13 cellular contexts compared by ENCODE assay signal in genomic region chr22:23243859-23244689, GRCh38.
DNase-seq lines count a peak whose midpoint lies in the region; ATAC-seq and TF ChIP-seq lines count a peak whose summit lies in the region.
"Had no signal": no experiment of that assay in that cellular context is flagged by ENCODE, and none has a peak within 500 bp of the region (broad histone marks: within the 10 kb centered on the region; RNA-seq: fewer than 3 reads in every experiment).

No MANE protein-coding gene starts in this region.

- DNase-seq in activated T-cell treated with anti-CD3 and anti-CD28 coated beads, Interleukin-2, amount 50 U/mL, for 72 hours, result no peak
- DNase-seq in activated T-cell treated with anti-CD3 and anti-CD28 coated beads for 4 hours, result no peak
- DNase-seq in T-helper 17 cell, result no peak
- DNase-seq in endothelial cell (ENCODE audit: low spot score), result no peak
- DNase-seq in stimulated activated effector memory CD8-positive, alpha-beta T cell treated with anti-CD3 and anti-CD28 coated beads, Interleukin-12 subunit alpha, Interleukin-12 subunit beta, amount 100 ng/mL, for 72 hours (ENCODE audit: low spot score in 2 of 2), result no peak
- no peak for DNase-seq in activated CD4-positive, CD25-positive, alpha-beta regulatory T cell treated with anti-CD3 and anti-CD28 coated beads, Interleukin-2, amount 50 U/mL, for 72 hours
- DNase-seq: cortex of kidney; DMS79 treated with DMSO at 0.1 percent for 48 hours; MM.1S; NCI-H2171; NK-92 treated with Interleukin-12 subunit alpha and Interleukin-12 subunit beta, amount 100 ng/mL, for 24 hours had no signal

- peak overlapping the region; percentile 83 for H3K27ac Mint-ChIP-seq in activated T-cell treated with anti-CD3 and anti-CD28 coated beads, Interleukin-2, amount 50 U/mL, for 72 hours
- H3K27ac Mint-ChIP-seq in T-helper 17 cell (peak overlapping the region; percentile 100), endothelial cell (ENCODE audit: unreplicated experiment) (peak overlapping the region; percentile 20)
- H3K27ac Mint-ChIP-seq in stimulated activated effector memory CD8-positive, alpha-beta T cell treated with anti-CD3 and anti-CD28 coated beads, Interleukin-12 subunit alpha, Interleukin-12 subunit beta, amount 100 ng/mL, for 72 hours, result peak overlapping the region; percentile 87

- no peaks in the 10 kb centered on the region for H3K27me3 Mint-ChIP-seq in activated T-cell treated with anti-CD3 and anti-CD28 coated beads, Interleukin-2, amount 50 U/mL, for 72 hours (ENCODE audit: low read depth)
- H3K27me3 Mint-ChIP-seq in T-helper 17 cell, result no peaks in the 10 kb centered on the region
- H3K27me3 Mint-ChIP-seq in endothelial cell (ENCODE audit: unreplicated experiment), result peaks cover 5% of the 10 kb centered on the region

- H3K9me3 ChIP-seq in T-helper 17 cell (ENCODE audit: control insufficient read depth, low read length, poor library complexity, severe bottlenecking), result no peaks in the 10 kb centered on the region

- peaks cover 2 to 4% of the 10 kb centered on the region in 2 donors for H3K36me3 Mint-ChIP-seq in activated T-cell treated with anti-CD3 and anti-CD28 coated beads, Interleukin-2, amount 50 U/mL, for 72 hours (ENCODE audit: insufficient read depth in 2 of 2)
- H3K36me3 Mint-ChIP-seq in T-helper 17 cell (ENCODE audit: low read depth) (no peaks in the 10 kb centered on the region), endothelial cell (ENCODE audit: low read depth, unreplicated experiment) (peaks cover 3% of the 10 kb centered on the region)
- H3K36me3 Mint-ChIP-seq in stimulated activated effector memory CD8-positive, alpha-beta T cell treated with anti-CD3 and anti-CD28 coated beads, Interleukin-12 subunit alpha, Interleukin-12 subunit beta, amount 100 ng/mL, for 72 hours, result peaks cover 12% of the 10 kb centered on the region

- H3K9me3 Mint-ChIP-seq in activated T-cell treated with anti-CD3 and anti-CD28 coated beads, Interleukin-2, amount 50 U/mL, for 72 hours, result no peaks in the 10 kb centered on the region
- H3K9me3 Mint-ChIP-seq in endothelial cell (ENCODE audit: unreplicated experiment), result no peaks in the 10 kb centered on the region
- H3K9me3 Mint-ChIP-seq in stimulated activated effector memory CD8-positive, alpha-beta T cell treated with anti-CD3 and anti-CD28 coated beads, Interleukin-12 subunit alpha, Interleukin-12 subunit beta, amount 100 ng/mL, for 72 hours, result no peaks in the 10 kb centered on the region

- ATAC-seq in activated T-cell treated with anti-CD3 and anti-CD28 coated beads, Interleukin-2, amount 50 U/mL, for 72 hours (replicated peaks in 1 of 2), result no peak
- no peak for ATAC-seq in T-helper 17 cell
- ATAC-seq in stimulated activated effector memory CD8-positive, alpha-beta T cell treated with anti-CD3 and anti-CD28 coated beads, Interleukin-12 subunit alpha, Interleukin-12 subunit beta, amount 100 ng/mL, for 72 hours, result no peak
- no peak for ATAC-seq in HG03354 (IDR thresholded peaks at IDR 0.05; ENCODE audit: poor library complexity, severe bottlenecking, unreplicated experiment)
- no peak for ATAC-seq in GM18519 (IDR thresholded peaks at IDR 0.05; ENCODE audit: low FRiP score, unreplicated experiment)

- TF ChIP-seq CTCF in endothelial cell (IDR thresholded peaks at IDR 0.05; ENCODE audit: unreplicated experiment), result no peak

- peak overlapping the region; percentile 65 to 84 for H3K4me3 Mint-ChIP-seq in activated T-cell treated with anti-CD3 and anti-CD28 coated beads, Interleukin-2, amount 50 U/mL, for 72 hours
- no peak overlapping the region for H3K4me3 Mint-ChIP-seq in T-helper 17 cell
- H3K4me3 Mint-ChIP-seq in endothelial cell (ENCODE audit: unreplicated experiment), result peak overlapping the region; percentile 13
- H3K4me3 Mint-ChIP-seq in stimulated activated effector memory CD8-positive, alpha-beta T cell treated with anti-CD3 and anti-CD28 coated beads, Interleukin-12 subunit alpha, Interleukin-12 subunit beta, amount 100 ng/mL, for 72 hours, result peak overlapping the region; percentile 69

- peaks cover 81% of the 10 kb centered on the region for H3K4me1 Mint-ChIP-seq in activated T-cell treated with anti-CD3 and anti-CD28 coated beads, Interleukin-2, amount 50 U/mL, for 72 hours (ENCODE audit: low read depth)
- peaks cover 67% of the 10 kb centered on the region for H3K4me1 Mint-ChIP-seq in T-helper 17 cell
- H3K4me1 Mint-ChIP-seq in endothelial cell (ENCODE audit: unreplicated experiment), result peaks cover 49% of the 10 kb centered on the region
- peaks cover 76% of the 10 kb centered on the region for H3K4me1 Mint-ChIP-seq in stimulated activated effector memory CD8-positive, alpha-beta T cell treated with anti-CD3 and anti-CD28 coated beads, Interleukin-12 subunit alpha, Interleukin-12 subunit beta, amount 100 ng/mL, for 72 hours

Comparison
In these comparisons a context has a peak if more than half of its experiments do, and no peak if none do; other contexts are left out.
1. H3K27ac Mint-ChIP-seq: peak in every context shown above with its lines; median percentile 100 in T-helper 17 cell; 87 in stimulated activated effector memory CD8-positive, alpha-beta T cell treated with anti-CD3 and anti-CD28 coated beads, Interleukin-12 subunit alpha, Interleukin-12 subunit beta, amount 100 ng/mL, for 72 hours; 83 in activated T-cell treated with anti-CD3 and anti-CD28 coated beads, Interleukin-2, amount 50 U/mL, for 72 hours; 20 in endothelial cell.